ENCODE assay signal across 23 cellular contexts in genomic region chr11:105399505-105399904, GRCh38.
"Had no signal": no experiment of that assay in that cellular context is flagged by ENCODE, and none has a peak within 500 bp of the region (broad histone marks: within the 10 kb centered on the region; RNA-seq: fewer than 3 reads in every experiment).

No MANE protein-coding gene starts in this region.

- DNase-seq: activated CD4-positive, alpha-beta T cell treated with anti-CD3 and anti-CD28 coated beads, Interleukin-2, amount 10 ng/mL, durations not matched to agents 24 days and 14 days; activated CD4-positive, CD25-positive, alpha-beta regulatory T cell; activated CD8-positive, alpha-beta T cell treated with anti-CD3 and anti-CD28 coated beads for 36 hours; activated naive CD4-positive, alpha-beta T cell treated with Interleukin-2 at 50 U/mL for 16 hours; activated naive CD8-positive, alpha-beta T cell treated with anti-CD3 and anti-CD28 coated beads, Interleukin-2, amount 10 ng/mL, durations not matched to agents 7 days and 5 days; activated T-cell treated with anti-CD3 and anti-CD28 coated beads, Interleukin-2, amount 50 U/mL, for 24 hours; body of pancreas; colonic mucosa; endodermal cell; foreskin keratinocyte; glutamatergic neuron; hippocampal formation; left colon; lower lobe of right lung; naive thymus-derived CD8-positive, alpha-beta T cell; ovary; right lobe of liver; stimulated activated CD4-positive, alpha-beta T cell treated with anti-CD3 and anti-CD28 coated beads, Interleukin-4, amount 100 ng/mL, for 24 hours; stomach had no signal

- H3K27me3 ChIP-seq: body of pancreas, colonic mucosa, foreskin keratinocyte, ovary, right lobe of liver, stomach had no signal

- H3K36me3 ChIP-seq: colonic mucosa, lower lobe of right lung, ovary, right lobe of liver, stomach had no signal

- H3K4me1 ChIP-seq: body of pancreas, colonic mucosa, foreskin keratinocyte, lower lobe of right lung, right lobe of liver, stomach had no signal

- ATAC-seq: activated CD8-positive, alpha-beta T cell treated with anti-CD3 and anti-CD28 coated beads for 36 hours; body of pancreas; foreskin keratinocyte; left colon; lower lobe of right lung; naive thymus-derived CD8-positive, alpha-beta T cell; stimulated activated effector memory CD8-positive, alpha-beta T cell treated with anti-CD3 and anti-CD28 coated beads, Interleukin-12 subunit alpha, Interleukin-12 subunit beta, amount 100 ng/mL, for 72 hours had no signal

- H3K4me3 ChIP-seq: body of pancreas, colonic mucosa, lower lobe of right lung, ovary, right lobe of liver, smooth muscle cell, stomach had no signal

- FAIRE-seq: islet of Langerhans had no signal

- H3K9me3 ChIP-seq: body of pancreas, colonic mucosa, lower lobe of right lung, ovary, right lobe of liver, stomach had no signal

- H3K27ac ChIP-seq: body of pancreas, colonic mucosa, epithelial cell of prostate, foreskin keratinocyte, lower lobe of right lung, ovary, right lobe of liver, stomach had no signal
